Comparison of ENCODE assay signal across 10 cellular contexts in the genomic region with DNA sequence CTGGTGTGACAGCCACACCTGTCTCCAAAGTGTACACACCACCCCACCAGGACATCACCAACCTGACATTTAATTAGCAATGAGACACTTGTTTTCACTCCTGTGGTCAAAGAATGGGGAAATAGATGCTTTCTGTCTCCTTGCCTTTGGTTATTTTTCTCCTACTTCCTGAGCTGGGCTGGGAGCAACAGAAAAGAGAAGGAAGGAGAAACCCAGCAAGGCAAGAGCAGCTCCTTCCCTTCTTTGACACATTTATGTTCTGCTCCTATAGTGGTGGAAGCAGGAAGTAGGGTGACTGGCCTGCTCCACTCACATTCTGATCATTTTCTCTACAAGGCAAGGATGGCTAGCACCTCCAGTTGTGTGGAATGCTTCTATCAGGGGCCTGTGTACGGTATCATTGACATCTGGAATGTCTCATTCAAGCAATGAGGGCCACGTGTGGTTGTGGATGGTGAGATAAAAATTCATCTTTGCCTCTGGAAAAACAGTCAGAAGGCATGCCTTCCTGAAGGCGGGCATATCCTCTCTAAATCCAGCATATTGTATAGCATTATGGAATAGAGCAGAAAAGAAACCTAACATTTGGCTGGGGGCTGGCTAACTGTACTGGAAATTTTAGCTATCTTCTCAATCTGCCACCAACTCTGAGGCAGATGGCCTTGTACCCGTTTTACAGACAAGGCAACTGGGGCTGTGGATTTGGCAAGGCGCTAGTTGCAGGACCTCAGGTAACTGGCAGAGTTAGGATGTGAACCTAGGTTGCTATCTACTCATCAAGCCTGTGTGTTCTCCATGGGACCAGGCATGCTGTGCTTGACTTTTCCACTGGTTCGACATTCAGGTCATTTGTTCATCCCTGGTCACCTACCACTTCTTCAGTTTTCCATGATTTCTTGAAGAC. TPM values are rescaled to one million over a fixed set of nuclear protein-coding genes. Genes with fewer than 3 reads are reported as not detected.
DNase-seq lines count a peak whose midpoint lies in the region; FAIRE-seq and TF ChIP-seq lines count a peak whose summit lies in the region.
"Had no signal": no experiment of that assay in that cellular context is flagged by ENCODE, and none has a peak within 500 bp of the region (broad histone marks: within the 10 kb centered on the region; RNA-seq: fewer than 3 reads in every experiment).

No MANE protein-coding gene starts in this region.

- H3K4me1 ChIP-seq in PC-9 (replicated peaks; ENCODE audit: insufficient read depth) (peaks cover 77% of the 10 kb centered on the region), rectal smooth muscle tissue (ENCODE audit: control insufficient read depth, insufficient read depth, low read length) (peaks cover 33% of the 10 kb centered on the region)
- peaks cover 32% of the 10 kb centered on the region for H3K4me1 ChIP-seq in effector memory CD4-positive, alpha-beta T cell (ENCODE audit: control insufficient read depth, insufficient read depth, low read length, poor library complexity, severe bottlenecking)

- H3K9me2 ChIP-seq in PC-9 (ENCODE audit: insufficient read depth), result no peaks in the 10 kb centered on the region

- no peak overlapping the region for H3K9ac ChIP-seq in rectal smooth muscle tissue (ENCODE audit: low read length)

- H3K9me3 ChIP-seq in PC-9 (ENCODE audit: insufficient read depth, low read depth), result peaks cover 7% of the 10 kb centered on the region; the same call in 1 of the 2 replicates
- H3K9me3 ChIP-seq in effector memory CD4-positive, alpha-beta T cell (ENCODE audit: control insufficient read depth, low read length), result no peaks in the 10 kb centered on the region

- CTCF ChIA-PET in PC-9 (lab: Charles Lee), result no interaction called here

- H3F3A ChIP-seq in PC-9 (ENCODE audit: insufficient read depth, low read depth), result peaks cover 59% of the 10 kb centered on the region

- no peaks in the 10 kb centered on the region for H3K79me2 ChIP-seq in PC-9 (ENCODE audit: low read depth)

- H3K4me3 ChIP-seq in PC-9 (peak overlapping the region; percentile 52; the same call in 1 of the 2 replicates), rectal smooth muscle tissue (ENCODE audit: low read length) (peak overlapping the region; percentile 17)
- H3K4me3 ChIP-seq in effector memory CD4-positive, alpha-beta T cell (ENCODE audit: insufficient read depth, low read depth, low read length, poor library complexity, severe bottlenecking), result no peak overlapping the region

- H3K27me3 ChIP-seq in PC-9 (ENCODE audit: insufficient read depth, low read depth) (no peaks in the 10 kb centered on the region), rectal smooth muscle tissue (ENCODE audit: control insufficient read depth, insufficient read depth, low read length) (no peaks in the 10 kb centered on the region)
- H3K27me3 ChIP-seq in effector memory CD4-positive, alpha-beta T cell (replicated peaks; ENCODE audit: control insufficient read depth, insufficient read depth, low read length, poor library complexity, severe bottlenecking), result no peaks in the 10 kb centered on the region

- POLR2A ChIA-PET in PC-9 (lab: Charles Lee; ENCODE audit: unreplicated experiment), result interaction anchor here (0.6 to 1.2 kb wide), 6 partner anchors 14 to 53 kb away, joined by 3 to 9 read pairs (median 4); partner anchors contain the start of genes LGALS3 and MAPK1IP1L

- BruUV-seq in PC-9 (replicated peaks; lab: Mats Ljungman, UMichigan), result no TSS peak

- no peaks in the 10 kb centered on the region for H4K20me1 ChIP-seq in PC-9 (ENCODE audit: insufficient read depth)

- TF ChIP-seq CTCF in PC-9 (conservative IDR thresholded peaks at IDR 0.05), result no peak
- no peak for TF ChIP-seq CTCF in GM13976 (IDR thresholded peaks at IDR 0.05; ENCODE audit: borderline replicate concordance, control extremely low read depth, extremely low read depth, insufficient read depth, missing control alignments)

- intact Hi-C loops in PC-9 (cut with micrococcal nuclease; ENCODE audit: unreplicated experiment), result no loop called here
- intact Hi-C loops in posterior vena cava (cut with DNase I), result no loop called here

- TF ChIP-seq POLR2A in GM12892 (IDR thresholded peaks at IDR 0.05; ENCODE audit: low read depth, low read length), result no peak

- peak; percentile 17 for FAIRE-seq in GM12892 (lab: Jason Lieb, UNC)

- H3K27ac ChIP-seq in PC-9 (peak overlapping the region; percentile 99), rectal smooth muscle tissue (ENCODE audit: low read depth, low read length) (peak overlapping the region; percentile 80)
- H3K27ac ChIP-seq in effector memory CD4-positive, alpha-beta T cell (ENCODE audit: insufficient read depth, low read length, poor library complexity, severe bottlenecking), result peak overlapping the region; percentile 57

- H2AFZ ChIP-seq in PC-9, result peak overlapping the region; percentile 63; the same call in 1 of the 2 replicates

- peak overlapping the region; percentile 80 for H3K4me2 ChIP-seq in PC-9

- H3K36me3 ChIP-seq in PC-9 (ENCODE audit: low read depth) (no peaks in the 10 kb centered on the region), rectal smooth muscle tissue (ENCODE audit: control insufficient read depth, insufficient read depth, low read length) (no peaks in the 10 kb centered on the region)
- no peaks in the 10 kb centered on the region for H3K36me3 ChIP-seq in effector memory CD4-positive, alpha-beta T cell (ENCODE audit: control insufficient read depth, insufficient read depth, low read length)

- DNase-seq in GM12892 (ENCODE audit: insufficient read length) (no peak), PC-9 (peak in 1 of 2 experiments; percentile 73), ACHN (no peak), GM13976 (ENCODE audit: low spot score) (no peak), ecto neural progenitor cell (ENCODE audit: low spot score) (no peak), posterior vena cava (ENCODE audit: low spot score) (no peak)
- no peak for DNase-seq in effector memory CD4-positive, alpha-beta T cell
- DNase-seq: NCI-H446 treated with DMSO at 0.1 percent for 48 hours; stimulated activated CD4-positive, alpha-beta T cell treated with anti-CD3 and anti-CD28 coated beads, Interleukin-4, amount 100 ng/mL, for 1 hour had no signal

- in situ Hi-C loops in ACHN (cut with HindIII; ENCODE audit: low pct_ligation_motif_present, low pct_unique_long_range_greater_than_20kb, low sequenced_read_pairs) (no loop called here), GM13976 (cut with MboI; ENCODE audit: low sequenced_read_pairs, unreplicated experiment) (no loop called here)

RNA-seq across cellular contexts. Expression of gene LGALS3, which starts 24.7 kb away (rescaled TPM):
- polyA plus RNA-seq in GM12892 (2012; ENCODE audit: missing spikeins), result 48.5 TPM
- total RNA-seq in PC-9 (2021) (122 and 142 TPM in 2 replicates), posterior vena cava (100 to 1,000 TPM; 148 to 189 TPM)

RNA-seq across cellular contexts. Expression of gene MAPK1IP1L, which starts 52.9 kb away (rescaled TPM):
- polyA plus RNA-seq in GM12892 (2012; ENCODE audit: missing spikeins), result 54.4 TPM
- total RNA-seq in PC-9 (2021), result 54.3 and 79.7 TPM in 2 replicates
- total RNA-seq in posterior vena cava, result 10 to 100 TPM; 90.2 to 97.5 TPM
